ENCODE assay signal across 19 cellular contexts in genomic region chr5:135547590-135548254, GRCh38. TPM values are rescaled to one million over a fixed set of nuclear protein-coding genes. Genes with fewer than 3 reads are reported as not detected.
"Had no signal": no experiment of that assay in that cellular context is flagged by ENCODE, and none has a peak within 500 bp of the region (broad histone marks: within the 10 kb centered on the region; RNA-seq: fewer than 3 reads in every experiment).

No MANE protein-coding gene starts in this region.

- H3K4me3 ChIP-seq: esophagus squamous epithelium, hepatocyte, left lung, neural progenitor cell, pancreas, suprapubic skin had no signal

- FAIRE-seq: kidney, pancreas had no signal

- H3K4me2 ChIP-seq: hepatocyte, neural progenitor cell had no signal

- H3K9ac ChIP-seq: neural progenitor cell had no signal

- H3K79me2 ChIP-seq: hepatocyte had no signal

- H3K27ac ChIP-seq: esophagus squamous epithelium, hepatocyte, left lung, neural progenitor cell, pancreas, suprapubic skin had no signal

- H3K36me3 ChIP-seq: esophagus squamous epithelium, left lung, neural progenitor cell, pancreas, suprapubic skin had no signal

- ATAC-seq: activated CD8-positive, alpha-beta T cell treated with anti-CD3 and anti-CD28 coated beads for 36 hours; activated T-cell treated with anti-CD3 and anti-CD28 coated beads, Interleukin-2, amount 50 U/mL, for 72 hours; left lung; pancreas; sciatic nerve; WTC11 had no signal

- DNase-seq: activated CD4-positive, alpha-beta T cell treated with anti-CD3 and anti-CD28 coated beads for 4 hours; activated CD8-positive, alpha-beta T cell treated with anti-CD3 and anti-CD28 coated beads for 36 hours; activated naive CD4-positive, alpha-beta T cell; activated T-cell treated with anti-CD3 and anti-CD28 coated beads, Interleukin-2, amount 50 U/mL, for 72 hours; aorta; cortex of kidney; effector CD4-positive, alpha-beta T cell; esophagus squamous epithelium; kidney; left lung; mammary epithelial cell; naive B cell; pancreas; trophoblast cell had no signal

RNA-seq across cellular contexts. Expression of gene NEUROG1, which starts 12.0 kb away (rescaled TPM):
- polyA plus RNA-seq: aorta, hepatocyte, mammary epithelial cell, pancreas had no signal
